ENCODE assay signal across 16 cellular contexts in genomic region chr7:84218681-84219080, GRCh38. TPM values are rescaled to one million over a fixed set of nuclear protein-coding genes. Genes with fewer than 3 reads are reported as not detected.
A peak's percentile ranks its signal among the peaks of the same experiment; 100 is the strongest.
DNase-seq lines count a peak whose midpoint lies in the region; ATAC-seq and TF ChIP-seq lines count a peak whose summit lies in the region.
"Had no signal": no experiment of that assay in that cellular context is flagged by ENCODE, and none has a peak within 500 bp of the region (broad histone marks: within the 10 kb centered on the region; RNA-seq: fewer than 3 reads in every experiment).

No MANE protein-coding gene starts in this region.

- no peaks in the 10 kb centered on the region for H3K79me2 ChIP-seq in HCT116 (ENCODE audit: insufficient read depth, low read length)

- peaks cover 0 to 6% (median 3%) of the 10 kb centered on the region in 8 donors for H3K9me3 Mint-ChIP-seq in CD4-positive, alpha-beta memory T cell
- H3K9me3 Mint-ChIP-seq: activated T-cell treated with anti-CD3 and anti-CD28 coated beads, Interleukin-2, amount 50 U/mL, for 72 hours had no signal

- no peaks in the 10 kb centered on the region for H4K20me1 ChIP-seq in HCT116 (ENCODE audit: insufficient read depth)

- H3K9me2 ChIP-seq in HCT116 (ENCODE audit: insufficient read depth) = no peaks in the 10 kb centered on the region

- H3K4me1 ChIP-seq in HCT116 (ENCODE audit: control insufficient read depth in 1 of 2, insufficient read depth in 2 of 2, low read length in 2 of 2) = no peaks in the 10 kb centered on the region
- H3K4me1 ChIP-seq in CD4-positive, alpha-beta memory T cell (ENCODE audit: insufficient read depth, low read length) = no peaks in the 10 kb centered on the region

- no peak for TF ChIP-seq RAD21 in HCT116 (IDR thresholded peaks at IDR 0.05; ENCODE audit: low read depth)

- H2AFZ ChIP-seq in HCT116 (ENCODE audit: low read depth, low read length, poor library complexity, severe bottlenecking) = peak overlapping the region; percentile 79

- H3K27ac ChIP-seq in HCT116 (ENCODE audit: low read depth, low read length) = no peak overlapping the region
- H3K27ac ChIP-seq in CD4-positive, alpha-beta memory T cell (ENCODE audit: low read depth, low read length) = no peak overlapping the region
- H3K27ac ChIP-seq: dorsolateral prefrontal cortex had no signal

- DNase-seq in HCT116 (ENCODE audit: low read depth, low spot score) (no peak), NOMO-1 (lab: John Stamatoyannopoulos, UW; ENCODE audit: unreplicated experiment in 2 of 2) (peak; percentile 80 to 82), cardiac fibroblast (ENCODE audit: low read depth in 2 of 2) (peak; percentile 79 to 90), lung microvascular endothelial cell (ENCODE audit: low read depth in 2 of 2) (peak; percentile 77 to 92), midbrain (lab: John Stamatoyannopoulos, UW) (no peak)
- DNase-seq in activated CD4-positive, alpha-beta T cell treated with anti-CD3 and anti-CD28 coated beads for 48 hours = no peak
- DNase-seq in CD4-positive, alpha-beta memory T cell = no peak
- DNase-seq: activated T-cell treated with anti-CD3 and anti-CD28 coated beads, Interleukin-2, amount 50 U/mL, for 72 hours; dorsolateral prefrontal cortex; foreskin melanocyte; NCI-H1417; nucleus accumbens; stimulated activated naive CD8-positive, alpha-beta T cell treated with anti-CD3 and anti-CD28 coated beads, Interleukin-15, Interleukin-2, amounts not matched to agents 100 U/mL and 50 U/mL, for 24 hours; T-helper 9 cell had no signal

- H3K4me3 ChIP-seq in HCT116 (replicated peaks in 1 of 2; ENCODE audit: low read depth in 1 of 2, low read length in 2 of 2) (no peak overlapping the region), cardiac fibroblast (replicated peaks in 1 of 2; ENCODE audit: low read depth in 2 of 2, low read length in 2 of 2) (no peak overlapping the region)
- H3K4me3 ChIP-seq in CD4-positive, alpha-beta memory T cell (ENCODE audit: low read length in 2 of 2) = no peak overlapping the region
- H3K4me3 ChIP-seq: dorsolateral prefrontal cortex, smooth muscle cell had no signal

- no peaks in the 10 kb centered on the region for H3K9me3 ChIP-seq in HCT116 (ENCODE audit: control insufficient read depth in 1 of 2, insufficient read depth in 1 of 2, low read depth in 1 of 2, low read length in 2 of 2)
- H3K9me3 ChIP-seq in CD4-positive, alpha-beta memory T cell (ENCODE audit: control insufficient read depth in 1 of 2, low read length in 2 of 2) = no peaks in the 10 kb centered on the region

- no TSS peak for BruUV-seq in HCT116 (replicated peaks; lab: Mats Ljungman, UMichigan)

- H3K27me3 ChIP-seq in HCT116 (ENCODE audit: insufficient read depth, low read length) = no peaks in the 10 kb centered on the region
- no peaks in the 10 kb centered on the region for H3K27me3 ChIP-seq in CD4-positive, alpha-beta memory T cell (ENCODE audit: insufficient read depth, low read length)
- H3K27me3 ChIP-seq: dorsolateral prefrontal cortex had no signal

- no peak overlapping the region for H3K27ac Mint-ChIP-seq in CD4-positive, alpha-beta memory T cell
- H3K27ac Mint-ChIP-seq: activated T-cell treated with anti-CD3 and anti-CD28 coated beads, Interleukin-2, amount 50 U/mL, for 72 hours had no signal

- H3K4me2 ChIP-seq in HCT116 (ENCODE audit: low read length) = no peak overlapping the region
- H3K4me2 ChIP-seq: smooth muscle cell had no signal

- TF ChIP-seq CTCF in HCT116 (IDR thresholded peaks at IDR 0.05 in 2 of 3, conservative IDR thresholded peaks at IDR 0.05 in 1 of 3; ENCODE audit: borderline replicate concordance in 1 of 3, insufficient read depth in 1 of 3, low read depth in 2 of 3, low read length in 2 of 3) (no peak), cardiac fibroblast (IDR thresholded peaks at IDR 0.05; ENCODE audit: low read depth, low read length) (no peak)

- no peak for ATAC-seq in HCT116
- ATAC-seq in GM21619 (IDR thresholded peaks at IDR 0.05; ENCODE audit: unreplicated experiment) = no peak
- ATAC-seq: activated T-cell treated with anti-CD3 and anti-CD28 coated beads, Interleukin-2, amount 50 U/mL, for 72 hours; stimulated activated naive CD8-positive, alpha-beta T cell treated with anti-CD3 and anti-CD28 coated beads, Interleukin-15, Interleukin-2, amounts not matched to agents 100 U/mL and 50 U/mL, for 24 hours had no signal

- H3K27me3 Mint-ChIP-seq in CD4-positive, alpha-beta memory T cell = no peaks in the 10 kb centered on the region

- intact Hi-C loops in HCT116 (cut with micrococcal nuclease) = no loop called here
- intact Hi-C loops in CD4-positive, alpha-beta memory T cell (cut with micrococcal nuclease) = no loop called here

- no peaks in the 10 kb centered on the region for H3K4me1 Mint-ChIP-seq in CD4-positive, alpha-beta memory T cell

- RAD21 ChIA-PET in HCT116 (lab: Charles Lee; ENCODE audit: low non-redundant PET in 1 of 2, low total read pairs in 2 of 2, uncharacterized antibody in 2 of 2, unreplicated experiment in 2 of 2) = no interaction called here

- TF ChIP-seq POLR2A in HCT116 (IDR thresholded peaks at IDR 0.05; ENCODE audit: borderline replicate concordance, extremely low read depth, insufficient read depth, insufficient read length) = no peak

- CTCF ChIA-PET in HCT116 (lab: Charles Lee) = no interaction called here
- CTCF ChIA-PET in CD4-positive, alpha-beta memory T cell (lab: Charles Lee; ENCODE audit: partially characterized antibody) = no interaction called here

- H3K4me3 Mint-ChIP-seq in CD4-positive, alpha-beta memory T cell = no peak overlapping the region
- H3K4me3 Mint-ChIP-seq: activated T-cell treated with anti-CD3 and anti-CD28 coated beads, Interleukin-2, amount 50 U/mL, for 72 hours had no signal

- POLR2A ChIA-PET in HCT116 (lab: Charles Lee) = no interaction called here
- POLR2A ChIA-PET in CD4-positive, alpha-beta memory T cell (lab: Charles Lee; ENCODE audit: partially characterized antibody) = no interaction called here

- H3K36me3 Mint-ChIP-seq in CD4-positive, alpha-beta memory T cell = no peaks in the 10 kb centered on the region

- H3K9ac ChIP-seq in HCT116 (ENCODE audit: low read length) = no peak overlapping the region

- no peaks in the 10 kb centered on the region for H3K36me3 ChIP-seq in HCT116 (ENCODE audit: control insufficient read depth in 1 of 2, insufficient read depth in 2 of 2, low read length in 2 of 2)
- H3K36me3 ChIP-seq in CD4-positive, alpha-beta memory T cell (ENCODE audit: insufficient read depth, low read length) = no peaks in the 10 kb centered on the region

TF ChIP-seq in HCT116, 20 proteins besides CTCF, POLR2A, EP300 and RAD21:
- TF ChIP-seq CEBPB (IDR thresholded peaks at IDR 0.05; ENCODE audit: low read depth) = peak; percentile 52
- TF ChIP-seq ZFX (IDR thresholded peaks at IDR 0.05) = no peak
- no peak for TF ChIP-seq SP1 (IDR thresholded peaks at IDR 0.05; ENCODE audit: low read depth)

RNA-seq across cellular contexts. Expression of gene SEMA3A, which starts 24.1 kb away (rescaled TPM):
- total RNA-seq in HCT116 (2021; ENCODE audit: unreplicated experiment) (14.2 TPM), lung microvascular endothelial cell (21.6 and 56.7 TPM in 2 replicates)
- 3.7 TPM in 2 replicates for polyA plus RNA-seq in HCT116 (2012)
- total RNA-seq in CD4-positive, alpha-beta memory T cell = under 1 TPM; 0.38 to 0.78 TPM
- polyA plus RNA-seq in CD4-positive, alpha-beta memory T cell = under 1 TPM in 1 of 2 donors, not detected in 1; 0.26 TPM

Comparison
In these comparisons a context has a peak if more than half of its experiments do, and no peak if none do; other contexts are left out.
1. DNase-seq: peak in NOMO-1 (2 of 2), cardiac fibroblast (2 of 2) and lung microvascular endothelial cell (2 of 2); none in HCT116 (single experiment), activated CD4-positive, alpha-beta T cell treated with anti-CD3 and anti-CD28 coated beads for 48 hours (single experiment), CD4-positive, alpha-beta memory T cell (0 of 5) and midbrain (single experiment).